Comparison of ENCODE assay signal across 9 cellular contexts in the genomic region with DNA sequence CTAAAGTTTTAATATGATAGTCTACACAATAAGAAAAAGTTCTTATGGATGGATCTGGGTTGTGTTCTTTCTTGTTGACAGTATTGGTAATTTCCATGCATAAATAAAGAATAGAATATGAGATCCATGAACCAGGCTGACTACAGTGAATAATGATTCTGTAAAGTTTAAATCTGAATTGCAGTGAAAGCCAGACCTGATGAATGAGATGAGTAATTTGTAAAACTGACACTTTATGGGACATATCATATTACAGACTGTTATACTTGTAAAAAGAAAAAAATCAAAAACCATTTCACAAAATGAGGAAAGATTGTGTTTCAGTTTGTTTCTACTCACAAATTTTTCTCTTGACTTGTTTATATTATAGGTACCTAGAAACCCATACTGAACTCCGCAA.
"Had no signal": no experiment of that assay in that cellular context is flagged by ENCODE, and none has a peak within 500 bp of the region (broad histone marks: within the 10 kb centered on the region; RNA-seq: fewer than 3 reads in every experiment).

No MANE protein-coding gene starts in this region.

- H2AFZ ChIP-seq: GM23248 had no signal

- H3K9me3 ChIP-seq: HAP-1 had no signal

- H3K9ac ChIP-seq: GM23248, KMS-11 had no signal

- H3K27ac ChIP-seq: GM23248, HL-60, KMS-11 had no signal

- H3K36me3 ChIP-seq: HAP-1 had no signal

- H3K4me2 ChIP-seq: KMS-11 had no signal

- H3K4me1 ChIP-seq: HAP-1 had no signal

- ATAC-seq: HCT116, HepG2 had no signal

- H3K4me3 ChIP-seq: GM23248, HAP-1 had no signal

- DNase-seq: GM23248, GOT3, H7, KBM-7 had no signal
